Comparison of ENCODE assay signal across 23 cellular contexts in genomic region chr5:68849103-68849502, GRCh38.
"Had no signal": no experiment of that assay in that cellular context is flagged by ENCODE, and none has a peak within 500 bp of the region (broad histone marks: within the 10 kb centered on the region; RNA-seq: fewer than 3 reads in every experiment).

No MANE protein-coding gene starts in this region.

- H3K9me2 ChIP-seq: SK-N-SH had no signal

- H3K4me2 ChIP-seq: KMS-11, SK-N-SH had no signal

- ATAC-seq: K562, Panc1 had no signal

- H3K4me1 Mint-ChIP-seq: IgD-negative memory B cell had no signal

- H3K4me3 ChIP-seq: K562 had no signal

- H3K27ac ChIP-seq: HL-60, KMS-11, RWPE1 had no signal

- H3K9ac ChIP-seq: KMS-11, SK-N-SH had no signal

- H3K4me3 Mint-ChIP-seq: IgD-negative memory B cell had no signal

- H3K36me3 Mint-ChIP-seq: IgD-negative memory B cell had no signal

- DNase-seq: Kasumi-1, MM.1S, NCI-H1092 treated with DMSO at 0.1 percent for 48 hours, NCI-H1436, NCI-H187, NCI-H2029, NCI-H2081 treated with DMSO at 0.1 percent for 48 hours, NCI-H2171, NCI-H226, NCI-H446, NCI-H510A, NCI-H524 treated with DMSO at 0.1 percent for 48 hours, NCI-H69, NCI-H774, SHP77, SK-N-SH, SW 1271 had no signal

- H3K9me3 ChIP-seq: SK-N-SH had no signal

- H3K27ac Mint-ChIP-seq: IgD-negative memory B cell had no signal
